ENCODE assay signal across 12 cellular contexts in genomic region chr9:128115187-128116103, GRCh38. TPM values are rescaled to one million over a fixed set of nuclear protein-coding genes. Genes with fewer than 3 reads are reported as not detected.
DNase-seq lines count a peak whose midpoint lies in the region; ATAC-seq, FAIRE-seq and TF ChIP-seq lines count a peak whose summit lies in the region.
"Had no signal": no experiment of that assay in that cellular context is flagged by ENCODE, and none has a peak within 500 bp of the region (broad histone marks: within the 10 kb centered on the region; RNA-seq: fewer than 3 reads in every experiment).

No MANE protein-coding gene starts in this region.

- no peak for ATAC-seq in GM19455 (IDR thresholded peaks at IDR 0.05; ENCODE audit: unreplicated experiment)

- no peaks in the 10 kb centered on the region for H3K27me3 Mint-ChIP-seq in astrocyte (ENCODE audit: low read depth, unreplicated experiment)

- no peaks in the 10 kb centered on the region; the same call in 1 of the 2 replicates for H3K36me3 ChIP-seq in H7 (replicated peaks; ENCODE audit: control insufficient read depth, insufficient read depth, low read length)
- H3K36me3 ChIP-seq in astrocyte (ENCODE audit: insufficient read depth, low read length), result no peaks in the 10 kb centered on the region
- H3K36me3 ChIP-seq in mucosa of stomach (ENCODE audit: control insufficient read depth, insufficient read depth, low read length), result peaks cover 5% of the 10 kb centered on the region

- H3K27ac Mint-ChIP-seq in astrocyte (ENCODE audit: unreplicated experiment), result peak overlapping the region; percentile 41

- no peaks in the 10 kb centered on the region for H3K79me2 ChIP-seq in astrocyte (ENCODE audit: insufficient read depth, low read length)

- TF ChIP-seq CTCF in astrocyte (IDR thresholded peaks at IDR 0.05; ENCODE audit: insufficient read depth, low read depth, low read length), result no peak

- no peak for FAIRE-seq in astrocyte (lab: Jason Lieb, UNC)

- no peaks in the 10 kb centered on the region for H3K27me3 ChIP-seq in H7 (ENCODE audit: control insufficient read depth, insufficient read depth, low read length)
- no peaks in the 10 kb centered on the region for H3K27me3 ChIP-seq in astrocyte (ENCODE audit: insufficient read depth, low read length)
- H3K27me3 ChIP-seq in mucosa of stomach (ENCODE audit: control insufficient read depth, insufficient read depth, low read length), result no peaks in the 10 kb centered on the region

- no peaks in the 10 kb centered on the region for H3K9me3 Mint-ChIP-seq in astrocyte (ENCODE audit: unreplicated experiment)

- H3K36me3 Mint-ChIP-seq in astrocyte (ENCODE audit: low read depth, unreplicated experiment), result peaks cover 13% of the 10 kb centered on the region

- H3K9me3 ChIP-seq in astrocyte (ENCODE audit: insufficient read depth, low read depth, low read length) (no peaks in the 10 kb centered on the region), mucosa of stomach (ENCODE audit: control insufficient read depth, low read length) (no peaks in the 10 kb centered on the region)

- no peak overlapping the region for H2AFZ ChIP-seq in astrocyte (ENCODE audit: low read depth, low read length)

- H3K4me3 Mint-ChIP-seq in astrocyte (ENCODE audit: unreplicated experiment), result no peak overlapping the region

- peaks cover 3% of the 10 kb centered on the region for H3K4me1 ChIP-seq in astrocyte (ENCODE audit: insufficient read depth, low read length)
- peaks cover 51% of the 10 kb centered on the region for H3K4me1 ChIP-seq in mucosa of stomach (ENCODE audit: control insufficient read depth, insufficient read depth, low read length)

- H3K4me3 ChIP-seq in H7 (ENCODE audit: insufficient read depth, low read depth, low read length) (no peak overlapping the region), astrocyte (ENCODE audit: insufficient read depth, low read depth, low read length) (no peak overlapping the region), mucosa of stomach (ENCODE audit: low read length) (peak overlapping the region; percentile 68)

- no peak overlapping the region for H3K4me2 ChIP-seq in astrocyte (ENCODE audit: low read length)

- no peak overlapping the region for H3K27ac ChIP-seq in astrocyte (ENCODE audit: low read depth, low read length)

- H3K9ac ChIP-seq in astrocyte (ENCODE audit: low read length) (no peak overlapping the region), mucosa of stomach (ENCODE audit: low read length) (peak overlapping the region; percentile 97)

- DNase-seq in CD1c-positive myeloid dendritic cell (ENCODE audit: extremely low spot score) (peak; percentile 94), H7 (peak; percentile 55), astrocyte (ENCODE audit: low read depth) (no peak), NCI-H446 (lab: John Stamatoyannopoulos, UW) (no peak), DMS 273 treated with DMSO at 0.1 percent for 48 hours (lab: John Stamatoyannopoulos, UW) (no peak)
- no peak for DNase-seq in activated CD8-positive, alpha-beta memory T cell treated with anti-CD3 and anti-CD28 coated beads, Interleukin-2, amount 50 U/mL, for 48 hours
- DNase-seq: C1 segment of cervical spinal cord, foreskin fibroblast had no signal

- peaks cover 4% of the 10 kb centered on the region for H4K20me1 ChIP-seq in astrocyte (ENCODE audit: insufficient read depth, low read length)

- H3K4me1 Mint-ChIP-seq in astrocyte (ENCODE audit: low read depth, unreplicated experiment), result peaks cover 2% of the 10 kb centered on the region

RNA-seq across cellular contexts. Expression of gene PTGES2, which starts 12.1 kb away (rescaled TPM):
- 143 and 197 TPM in 2 replicates for total RNA-seq in H7 (2014; rRNA removed; shearing (Covaris generic))
- 44.1 and 44.4 TPM in 2 replicates for total RNA-seq in astrocyte

RNA-seq across cellular contexts. Expression of gene LCN2, which starts 33.8 kb away (rescaled TPM):
- total RNA-seq in H7 (2014; rRNA removed; shearing (Covaris generic)), result 1.4 TPM in 1 of 2 replicates, not detected in the other
- total RNA-seq in astrocyte, result not detected in 2 replicates
- total RNA-seq: activated CD8-positive, alpha-beta memory T cell treated with anti-CD3 and anti-CD28 coated beads for 36 hours; LHCN-M2 had no signal

RNA-seq across cellular contexts. Expression of gene BBLN, which starts 44.6 kb away (rescaled TPM):
- total RNA-seq in H7 (2014; rRNA removed; shearing (Covaris generic)), result 121 and 130 TPM in 2 replicates
- 47.3 and 56.6 TPM in 2 replicates for total RNA-seq in astrocyte

RNA-seq across cellular contexts. Expression of gene SLC25A25, which starts 47.4 kb away (rescaled TPM):
- total RNA-seq in H7 (2014; rRNA removed; shearing (Covaris generic)), result 23.1 and 23.7 TPM in 2 replicates
- 9.8 and 14.4 TPM in 2 replicates for total RNA-seq in astrocyte

RNA-seq across cellular contexts. Expression of gene NAIF1, which starts 48.3 kb away (rescaled TPM):
- 10.3 and 12.3 TPM in 2 replicates for total RNA-seq in H7 (2014; rRNA removed; shearing (Covaris generic))
- 9.6 and 10.2 TPM in 2 replicates for total RNA-seq in astrocyte

Comparison
In these comparisons a context has a peak if more than half of its experiments do, and no peak if none do; other contexts are left out.
1. DNase-seq: peak in CD1c-positive myeloid dendritic cell (single experiment) and H7 (single experiment); none in astrocyte (single experiment), activated CD8-positive, alpha-beta memory T cell treated with anti-CD3 and anti-CD28 coated beads, Interleukin-2, amount 50 U/mL, for 48 hours (single experiment), NCI-H446 (0 of 2) and DMS 273 treated with DMSO at 0.1 percent for 48 hours (single experiment).